ENCODE assay signal across 27 cellular contexts in the genomic region with DNA sequence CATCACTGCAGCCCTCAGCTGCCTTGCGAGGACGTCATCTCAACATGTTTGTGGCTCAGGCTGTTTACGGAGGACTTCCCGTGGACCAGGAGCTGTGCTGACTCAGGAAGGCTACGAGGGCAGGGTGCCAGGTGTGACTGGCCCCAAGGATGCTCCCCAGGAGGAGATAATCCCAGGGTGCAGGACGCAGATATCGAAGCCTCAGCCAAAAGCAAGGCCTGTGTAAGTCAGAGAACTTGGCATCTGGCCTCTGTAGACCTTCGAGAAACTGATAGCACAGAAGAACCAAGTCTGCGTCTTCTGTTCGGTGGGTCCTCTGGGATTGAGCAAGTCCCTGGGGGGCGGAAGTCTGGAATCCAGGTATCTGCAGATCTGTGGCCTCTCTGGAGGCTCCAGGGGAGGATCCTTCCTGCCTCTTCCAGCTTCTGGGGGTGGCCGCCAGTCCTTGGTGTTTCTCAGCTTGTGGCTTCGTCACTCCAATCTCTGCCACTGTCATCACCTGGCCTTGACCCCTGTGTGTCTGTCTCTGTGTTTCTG. TPM values are rescaled to one million over a fixed set of nuclear protein-coding genes. Genes with fewer than 3 reads are reported as not detected.
A peak's percentile ranks its signal among the peaks of the same experiment; 100 is the strongest.
DNase-seq lines count a peak whose midpoint lies in the region; ATAC-seq and TF ChIP-seq lines count a peak whose summit lies in the region.
"Had no signal": no experiment of that assay in that cellular context is flagged by ENCODE, and none has a peak within 500 bp of the region (broad histone marks: within the 10 kb centered on the region; RNA-seq: fewer than 3 reads in every experiment).

No MANE protein-coding gene starts in this region.

- H3K27me3 Mint-ChIP-seq in central memory CD8-positive, alpha-beta T cell = no peaks in the 10 kb centered on the region
- H3K27me3 Mint-ChIP-seq in neural crest cell (ENCODE audit: low read depth) = no peaks in the 10 kb centered on the region
- H3K27me3 Mint-ChIP-seq: activated naive CD8-positive, alpha-beta T cell treated with anti-CD3 and anti-CD28 coated beads, Interleukin-2, amount 10 ng/mL, durations not matched to agents 7 days and 5 days; stimulated activated naive CD8-positive, alpha-beta T cell treated with anti-CD3 and anti-CD28 coated beads, Interleukin-15, Interleukin-2, amounts not matched to agents 100 ng/mL and 50 ng/mL, for 24 hours had no signal

- peaks cover 42% of the 10 kb centered on the region for H3K79me2 ChIP-seq in PC-3 (ENCODE audit: low read length)

- intact Hi-C loops in PC-3 (cut with micrococcal nuclease) (no loop called here), lower lobe of right lung (cut with DNase I) (no loop called here)

- H3K9ac ChIP-seq in PC-3 (ENCODE audit: low read length) = no peak overlapping the region

- no peak for ATAC-seq in PC-3
- no peak for ATAC-seq in central memory CD8-positive, alpha-beta T cell (replicated peaks; ENCODE audit: extremely low read depth, poor library complexity, severe bottlenecking)
- no peak for ATAC-seq in lower lobe of right lung
- ATAC-seq: left lung had no signal

- no peak overlapping the region for H3K4me3 ChIP-seq in PC-3 (ENCODE audit: low read length)
- H3K4me3 ChIP-seq in lower lobe of right lung = no peak overlapping the region
- H3K4me3 ChIP-seq: coronary artery, left lung, PC-9, tibial nerve had no signal

- H4K20me1 ChIP-seq in PC-3 (ENCODE audit: low read length) = no peaks in the 10 kb centered on the region

- TF ChIP-seq CTCF in PC-3 (conservative IDR thresholded peaks at IDR 0.05; ENCODE audit: low read depth, low read length) (no peak), neural crest cell (conservative IDR thresholded peaks at IDR 0.05) (no peak), lower lobe of right lung (IDR thresholded peaks at IDR 0.05) (no peak)

- H3K27me3 ChIP-seq in PC-3 (ENCODE audit: low read length) = no peaks in the 10 kb centered on the region
- no peaks in the 10 kb centered on the region for H3K27me3 ChIP-seq in lower lobe of right lung (ENCODE audit: low read depth)
- H3K27me3 ChIP-seq: brain microvascular endothelial cell, left lung, neutrophil, tibial nerve had no signal

- no peak overlapping the region for H3K4me3 Mint-ChIP-seq in central memory CD8-positive, alpha-beta T cell
- H3K4me3 Mint-ChIP-seq in neural crest cell = peak overlapping the region; percentile 89
- H3K4me3 Mint-ChIP-seq: activated naive CD8-positive, alpha-beta T cell treated with anti-CD3 and anti-CD28 coated beads, Interleukin-2, amount 10 ng/mL, durations not matched to agents 7 days and 5 days; endodermal cell; stimulated activated naive CD8-positive, alpha-beta T cell treated with anti-CD3 and anti-CD28 coated beads, Interleukin-15, Interleukin-2, amounts not matched to agents 100 ng/mL and 50 ng/mL, for 24 hours had no signal

- POLR2A ChIA-PET in PC-3 (lab: Charles Lee; ENCODE audit: unreplicated experiment) = no interaction called here

- peaks cover 27% of the 10 kb centered on the region for H3K36me3 Mint-ChIP-seq in central memory CD8-positive, alpha-beta T cell (ENCODE audit: insufficient read depth)
- no peaks in the 10 kb centered on the region for H3K36me3 Mint-ChIP-seq in neural crest cell (ENCODE audit: low read depth)

- H3K27ac ChIP-seq in PC-3 (ENCODE audit: low read length) (no peak overlapping the region), lower lobe of right lung (no peak overlapping the region)
- H3K27ac ChIP-seq: brain microvascular endothelial cell, coronary artery, left lung, neutrophil, PC-9, tibial nerve, VCaP had no signal

- CTCF ChIA-PET in PC-3 (lab: Charles Lee) = no interaction called here

- no peak overlapping the region for H2AFZ ChIP-seq in PC-3 (ENCODE audit: low read length)
- H2AFZ ChIP-seq: PC-9 had no signal

- no TSS peak for BruUV-seq in PC-3 (replicated peaks; lab: Mats Ljungman, UMichigan)

- no peak overlapping the region for H3K4me2 ChIP-seq in PC-3 (ENCODE audit: low read length)
- H3K4me2 ChIP-seq: PC-9 had no signal

- H3F3A ChIP-seq in PC-3 (ENCODE audit: low read length, unreplicated experiment) = no peaks in the 10 kb centered on the region

- H3K9me3 ChIP-seq in PC-3 (ENCODE audit: low read length) (no peaks in the 10 kb centered on the region), lower lobe of right lung (no peaks in the 10 kb centered on the region)
- H3K9me3 ChIP-seq: left lung, neutrophil, tibial nerve had no signal

- DNase-seq in ELR (ENCODE audit: low read depth) = peak; percentile 68
- peak; percentile 8 for DNase-seq in PC-3
- DNase-seq in central memory CD8-positive, alpha-beta T cell (ENCODE audit: low spot score in 2 of 2) = no peak
- no peak for DNase-seq in neural crest cell (ENCODE audit: low read depth, low spot score)
- no peak for DNase-seq in activated T-cell treated with anti-CD3 and anti-CD28 coated beads, Interleukin-2, amount 50 U/mL, for 1 hour
- no peak for DNase-seq in retina
- DNase-seq in lower lobe of right lung = no peak
- no peak for DNase-seq in amniotic stem cell (lab: John Stamatoyannopoulos, UW)
- DNase-seq: activated CD4-positive, alpha-beta T cell treated with anti-CD3 and anti-CD28 coated beads, Interleukin-2, amount 50 U/mL, for 1 hour; activated naive CD8-positive, alpha-beta T cell treated with anti-CD3 and anti-CD28 coated beads, Interleukin-2, amount 10 ng/mL, durations not matched to agents 7 days and 5 days; brain microvascular endothelial cell; DND-41; endodermal cell; head of caudate nucleus; left lung; NCI-H1105 treated with DMSO at 0.1 percent for 48 hours; NCI-H2081 treated with DMSO at 0.1 percent for 48 hours; NCI-H82; PC-9; stimulated activated CD4-positive, alpha-beta T cell treated with anti-CD3 and anti-CD28 coated beads, Interleukin-4, amount 100 ng/mL, for 24 hours had no signal

- H3K4me1 ChIP-seq in PC-3 (ENCODE audit: insufficient read depth, low read length) (peaks cover 16% of the 10 kb centered on the region), lower lobe of right lung (peaks cover 19% of the 10 kb centered on the region)

- H3K36me3 ChIP-seq in PC-3 (ENCODE audit: low read depth, low read length) (no peaks in the 10 kb centered on the region), lower lobe of right lung (no peaks in the 10 kb centered on the region)
- H3K36me3 ChIP-seq: left lung, neutrophil, tibial nerve had no signal

- H3K9me3 Mint-ChIP-seq in central memory CD8-positive, alpha-beta T cell = no peaks in the 10 kb centered on the region
- H3K9me3 Mint-ChIP-seq in neural crest cell = no peaks in the 10 kb centered on the region
- H3K9me3 Mint-ChIP-seq: activated naive CD8-positive, alpha-beta T cell treated with anti-CD3 and anti-CD28 coated beads, Interleukin-2, amount 10 ng/mL, durations not matched to agents 7 days and 5 days; endodermal cell; stimulated activated naive CD8-positive, alpha-beta T cell treated with anti-CD3 and anti-CD28 coated beads, Interleukin-15, Interleukin-2, amounts not matched to agents 100 ng/mL and 50 ng/mL, for 24 hours had no signal

- no peaks in the 10 kb centered on the region for H3K9me2 ChIP-seq in PC-3 (replicated peaks; ENCODE audit: low read length)

- H3K27ac Mint-ChIP-seq in central memory CD8-positive, alpha-beta T cell (ENCODE audit: low read depth) = peak overlapping the region; percentile 98
- no peak overlapping the region for H3K27ac Mint-ChIP-seq in neural crest cell (ENCODE audit: unreplicated experiment)
- H3K27ac Mint-ChIP-seq: endodermal cell; stimulated activated naive CD8-positive, alpha-beta T cell treated with anti-CD3 and anti-CD28 coated beads, Interleukin-15, Interleukin-2, amounts not matched to agents 100 ng/mL and 50 ng/mL, for 24 hours had no signal

- peaks cover 34% of the 10 kb centered on the region for H3K4me1 Mint-ChIP-seq in central memory CD8-positive, alpha-beta T cell
- H3K4me1 Mint-ChIP-seq in neural crest cell = peaks cover 31% of the 10 kb centered on the region

RNA-seq across cellular contexts. Expression of a gene that starts 2.6 kb away (rescaled TPM):
- total RNA-seq in PC-3 (2014; rRNA removed) (51.4 and 58.3 TPM in 2 replicates), neural crest cell (12.0 and 12.8 TPM in 2 replicates), lower lobe of right lung (9.9 TPM)

RNA-seq across cellular contexts. Expression of a gene that starts 3.0 kb away (rescaled TPM):
- total RNA-seq in PC-3 (2014; rRNA removed) = 53.6 and 77.9 TPM in 2 replicates
- total RNA-seq in neural crest cell = 63.2 and 67.8 TPM in 2 replicates
- 34.1 TPM for total RNA-seq in lower lobe of right lung

RNA-seq across cellular contexts. Expression of a gene that starts 19.9 kb away (rescaled TPM):
- total RNA-seq in PC-3 (2014; rRNA removed) (not detected in 2 replicates), neural crest cell (not detected in 2 replicates), lower lobe of right lung (not detected)
- total RNA-seq: activated naive CD8-positive, alpha-beta T cell treated with anti-CD3 and anti-CD28 coated beads, Interleukin-2, amount 10 ng/mL, durations not matched to agents 7 days and 5 days; endodermal cell; left lung; PC-9; SK-MEL-5; T-helper 1 cell treated with Interleukin-12 subunit alpha and Interleukin-12 subunit beta and Interleukin-4 antibody, amounts not matched to agents 30 ng/mL and 1 ng/mL, for 36 hours; tibial nerve had no signal

RNA-seq across cellular contexts. Expression of a gene that starts 22.8 kb away (rescaled TPM):
- 0.36 and 0.69 TPM in 2 replicates for total RNA-seq in PC-3 (2014; rRNA removed)
- not detected in 2 replicates for total RNA-seq in neural crest cell
- total RNA-seq in lower lobe of right lung = not detected
- total RNA-seq: endodermal cell; left lung; PC-9; SK-MEL-5; T-helper 1 cell treated with Interleukin-12 subunit alpha and Interleukin-12 subunit beta and Interleukin-4 antibody, amounts not matched to agents 30 ng/mL and 1 ng/mL, for 36 hours; tibial nerve had no signal

RNA-seq across cellular contexts. Expression of a gene that starts 35.9 kb away (rescaled TPM):
- total RNA-seq in PC-3 (2014; rRNA removed) (not detected in 2 replicates), neural crest cell (1.1 and 2.0 TPM in 2 replicates), lower lobe of right lung (2.2 TPM)
- total RNA-seq: SK-MEL-5 had no signal

Comparison
In these comparisons a context has a peak if more than half of its experiments do, and no peak if none do; other contexts are left out.
1. DNase-seq: peak in ELR (single experiment) and PC-3 (single experiment); none in central memory CD8-positive, alpha-beta T cell (0 of 2), neural crest cell (single experiment), activated T-cell treated with anti-CD3 and anti-CD28 coated beads, Interleukin-2, amount 50 U/mL, for 1 hour (single experiment), retina (single experiment), lower lobe of right lung (single experiment) and amniotic stem cell (single experiment).